Comparison of ENCODE assay signal across 1 cellular context in genomic region chr12:121399391-121400331, GRCh38.
TF ChIP-seq lines count a peak whose summit lies in the region.

Gene RNF34 (plus strand): TSS chr12:121400118. CDS start chr12:121400213, 95 bp downstream.

TF ChIP-seq in HepG2, 621 proteins besides CTCF, POLR2A, EP300 and RAD21 (continued from another document and continues in another):
- TF ChIP-seq MEIS2 (CRISPR knock-in tag; IDR thresholded peaks at IDR 0.05) (no peak; the same call in 1 of the 2 replicates), NFAT5 (CRISPR knock-in tag; IDR thresholded peaks at IDR 0.05) (no peak; the same call in 1 of the 2 replicates), GABPB1 (CRISPR knock-in tag; IDR thresholded peaks at IDR 0.05) (peak; percentile 91), TMF1 (CRISPR knock-in tag; IDR thresholded peaks at IDR 0.05; ENCODE audit: low read depth) (peak; percentile 87; the same call in 1 of the 2 replicates), KLF6 (CRISPR knock-in tag; IDR thresholded peaks at IDR 0.05) (peak; percentile 45; the same call in 1 of the 2 replicates), POLR2G (IDR thresholded peaks at IDR 0.05; ENCODE audit: low read depth, low read length) (peak; percentile 96), ATM (IDR thresholded peaks at IDR 0.05; ENCODE audit: borderline replicate concordance) (no peak), ZBTB7A (CRISPR knock-in tag; IDR thresholded peaks at IDR 0.05) (no peak; the same call in 1 of the 2 replicates), TRIM24 (CRISPR knock-in tag; IDR thresholded peaks at IDR 0.05) (no peak), MATR3 (CRISPR knock-in tag; IDR thresholded peaks at IDR 0.05) (no peak), ZNF562 (CRISPR knock-in tag; IDR thresholded peaks at IDR 0.05; ENCODE audit: borderline replicate concordance) (no peak), BRCA1 (CRISPR knock-in tag; IDR thresholded peaks at IDR 0.05) (no peak), ZNF329 (CRISPR knock-in tag; IDR thresholded peaks at IDR 0.05; ENCODE audit: low read depth) (0 out of 2 replicates have a peak, but pooled peaks have one; percentile 48)
- TF ChIP-seq, protein P1, sequence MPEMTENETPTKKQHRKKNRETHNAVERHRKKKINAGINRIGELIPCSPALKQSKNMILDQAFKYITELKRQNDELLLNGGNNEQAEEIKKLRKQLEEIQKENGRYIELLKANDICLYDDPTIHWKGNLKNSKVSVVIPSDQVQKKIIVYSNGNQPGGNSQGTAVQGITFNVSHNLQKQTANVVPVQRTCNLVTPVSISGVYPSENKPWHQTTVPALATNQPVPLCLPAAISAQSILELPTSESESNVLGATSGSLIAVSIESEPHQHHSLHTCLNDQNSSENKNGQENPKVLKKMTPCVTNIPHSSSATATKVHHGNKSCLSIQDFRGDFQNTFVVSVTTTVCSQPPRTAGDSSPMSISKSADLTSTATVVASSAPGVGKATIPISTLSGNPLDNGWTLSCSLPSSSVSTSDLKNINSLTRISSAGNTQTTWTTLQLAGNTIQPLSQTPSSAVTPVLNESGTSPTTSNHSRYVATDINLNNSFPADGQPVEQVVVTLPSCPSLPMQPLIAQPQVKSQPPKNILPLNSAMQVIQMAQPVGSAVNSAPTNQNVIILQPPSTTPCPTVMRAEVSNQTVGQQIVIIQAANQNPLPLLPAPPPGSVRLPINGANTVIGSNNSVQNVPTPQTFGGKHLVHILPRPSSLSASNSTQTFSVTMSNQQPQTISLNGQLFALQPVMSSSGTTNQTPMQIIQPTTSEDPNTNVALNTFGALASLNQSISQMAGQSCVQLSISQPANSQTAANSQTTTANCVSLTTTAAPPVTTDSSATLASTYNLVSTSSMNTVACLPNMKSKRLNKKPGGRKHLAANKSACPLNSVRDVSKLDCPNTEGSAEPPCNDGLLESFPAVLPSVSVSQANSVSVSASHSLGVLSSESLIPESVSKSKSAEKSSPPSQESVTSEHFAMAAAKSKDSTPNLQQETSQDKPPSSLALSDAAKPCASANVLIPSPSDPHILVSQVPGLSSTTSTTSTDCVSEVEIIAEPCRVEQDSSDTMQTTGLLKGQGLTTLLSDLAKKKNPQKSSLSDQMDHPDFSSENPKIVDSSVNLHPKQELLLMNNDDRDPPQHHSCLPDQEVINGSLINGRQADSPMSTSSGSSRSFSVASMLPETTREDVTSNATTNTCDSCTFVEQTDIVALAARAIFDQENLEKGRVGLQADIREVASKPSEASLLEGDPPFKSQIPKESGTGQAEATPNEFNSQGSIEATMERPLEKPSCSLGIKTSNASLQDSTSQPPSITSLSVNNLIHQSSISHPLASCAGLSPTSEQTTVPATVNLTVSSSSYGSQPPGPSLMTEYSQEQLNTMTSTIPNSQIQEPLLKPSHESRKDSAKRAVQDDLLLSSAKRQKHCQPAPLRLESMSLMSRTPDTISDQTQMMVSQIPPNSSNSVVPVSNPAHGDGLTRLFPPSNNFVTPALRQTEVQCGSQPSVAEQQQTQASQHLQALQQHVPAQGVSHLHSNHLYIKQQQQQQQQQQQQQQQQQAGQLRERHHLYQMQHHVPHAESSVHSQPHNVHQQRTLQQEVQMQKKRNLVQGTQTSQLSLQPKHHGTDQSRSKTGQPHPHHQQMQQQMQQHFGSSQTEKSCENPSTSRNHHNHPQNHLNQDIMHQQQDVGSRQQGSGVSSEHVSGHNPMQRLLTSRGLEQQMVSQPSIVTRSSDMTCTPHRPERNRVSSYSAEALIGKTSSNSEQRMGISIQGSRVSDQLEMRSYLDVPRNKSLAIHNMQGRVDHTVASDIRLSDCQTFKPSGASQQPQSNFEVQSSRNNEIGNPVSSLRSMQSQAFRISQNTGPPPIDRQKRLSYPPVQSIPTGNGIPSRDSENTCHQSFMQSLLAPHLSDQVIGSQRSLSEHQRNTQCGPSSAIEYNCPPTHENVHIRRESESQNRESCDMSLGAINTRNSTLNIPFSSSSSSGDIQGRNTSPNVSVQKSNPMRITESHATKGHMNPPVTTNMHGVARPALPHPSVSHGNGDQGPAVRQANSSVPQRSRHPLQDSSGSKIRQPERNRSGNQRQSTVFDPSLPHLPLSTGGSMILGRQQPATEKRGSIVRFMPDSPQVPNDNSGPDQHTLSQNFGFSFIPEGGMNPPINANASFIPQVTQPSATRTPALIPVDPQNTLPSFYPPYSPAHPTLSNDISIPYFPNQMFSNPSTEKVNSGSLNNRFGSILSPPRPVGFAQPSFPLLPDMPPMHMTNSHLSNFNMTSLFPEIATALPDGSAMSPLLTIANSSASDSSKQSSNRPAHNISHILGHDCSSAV (CRISPR knock-in tag; IDR thresholded peaks at IDR 0.05; ENCODE audit: borderline replicate concordance) = 0 out of 2 replicates have a peak, but pooled peaks have one; percentile 22
- TF ChIP-seq, protein P2, sequence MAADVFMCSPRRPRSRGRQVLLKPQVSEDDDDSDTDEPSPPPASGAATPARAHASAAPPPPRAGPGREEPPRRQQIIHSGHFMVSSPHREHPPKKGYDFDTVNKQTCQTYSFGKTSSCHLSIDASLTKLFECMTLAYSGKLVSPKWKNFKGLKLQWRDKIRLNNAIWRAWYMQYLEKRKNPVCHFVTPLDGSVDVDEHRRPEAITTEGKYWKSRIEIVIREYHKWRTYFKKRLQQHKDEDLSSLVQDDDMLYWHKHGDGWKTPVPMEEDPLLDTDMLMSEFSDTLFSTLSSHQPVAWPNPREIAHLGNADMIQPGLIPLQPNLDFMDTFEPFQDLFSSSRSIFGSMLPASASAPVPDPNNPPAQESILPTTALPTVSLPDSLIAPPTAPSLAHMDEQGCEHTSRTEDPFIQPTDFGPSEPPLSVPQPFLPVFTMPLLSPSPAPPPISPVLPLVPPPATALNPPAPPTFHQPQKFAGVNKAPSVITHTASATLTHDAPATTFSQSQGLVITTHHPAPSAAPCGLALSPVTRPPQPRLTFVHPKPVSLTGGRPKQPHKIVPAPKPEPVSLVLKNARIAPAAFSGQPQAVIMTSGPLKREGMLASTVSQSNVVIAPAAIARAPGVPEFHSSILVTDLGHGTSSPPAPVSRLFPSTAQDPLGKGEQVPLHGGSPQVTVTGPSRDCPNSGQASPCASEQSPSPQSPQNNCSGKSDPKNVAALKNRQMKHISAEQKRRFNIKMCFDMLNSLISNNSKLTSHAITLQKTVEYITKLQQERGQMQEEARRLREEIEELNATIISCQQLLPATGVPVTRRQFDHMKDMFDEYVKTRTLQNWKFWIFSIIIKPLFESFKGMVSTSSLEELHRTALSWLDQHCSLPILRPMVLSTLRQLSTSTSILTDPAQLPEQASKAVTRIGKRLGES (CRISPR knock-in tag; IDR thresholded peaks at IDR 0.05; ENCODE audit: borderline replicate concordance) = no peak
- TF ChIP-seq, protein P3, sequence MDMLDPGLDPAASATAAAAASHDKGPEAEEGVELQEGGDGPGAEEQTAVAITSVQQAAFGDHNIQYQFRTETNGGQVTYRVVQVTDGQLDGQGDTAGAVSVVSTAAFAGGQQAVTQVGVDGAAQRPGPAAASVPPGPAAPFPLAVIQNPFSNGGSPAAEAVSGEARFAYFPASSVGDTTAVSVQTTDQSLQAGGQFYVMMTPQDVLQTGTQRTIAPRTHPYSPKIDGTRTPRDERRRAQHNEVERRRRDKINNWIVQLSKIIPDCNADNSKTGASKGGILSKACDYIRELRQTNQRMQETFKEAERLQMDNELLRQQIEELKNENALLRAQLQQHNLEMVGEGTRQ (IDR thresholded peaks at IDR 0.05; ENCODE audit: low read depth, low read length) = no peak
- TF ChIP-seq, protein P3 (CRISPR knock-in tag; IDR thresholded peaks at IDR 0.05; ENCODE audit: borderline replicate concordance) = peak; percentile 65; the same call in 1 of the 2 replicates
- TF ChIP-seq, protein P4, sequence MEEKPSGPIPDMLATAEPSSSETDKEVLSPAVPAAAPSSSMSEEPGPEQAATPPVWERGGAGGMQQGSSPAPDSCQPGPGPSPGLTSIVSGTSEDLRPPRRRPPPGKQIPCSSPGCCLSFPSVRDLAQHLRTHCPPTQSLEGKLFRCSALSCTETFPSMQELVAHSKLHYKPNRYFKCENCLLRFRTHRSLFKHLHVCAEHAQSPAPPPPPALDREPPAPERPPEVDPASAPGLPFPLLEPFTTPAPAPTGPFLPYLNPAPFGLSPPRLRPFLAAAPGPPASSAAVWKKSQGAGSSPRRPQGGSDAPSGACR (CRISPR knock-in tag; IDR thresholded peaks at IDR 0.05) = peak; percentile 62; the same call in 1 of the 2 replicates
- TF ChIP-seq, protein P5, sequence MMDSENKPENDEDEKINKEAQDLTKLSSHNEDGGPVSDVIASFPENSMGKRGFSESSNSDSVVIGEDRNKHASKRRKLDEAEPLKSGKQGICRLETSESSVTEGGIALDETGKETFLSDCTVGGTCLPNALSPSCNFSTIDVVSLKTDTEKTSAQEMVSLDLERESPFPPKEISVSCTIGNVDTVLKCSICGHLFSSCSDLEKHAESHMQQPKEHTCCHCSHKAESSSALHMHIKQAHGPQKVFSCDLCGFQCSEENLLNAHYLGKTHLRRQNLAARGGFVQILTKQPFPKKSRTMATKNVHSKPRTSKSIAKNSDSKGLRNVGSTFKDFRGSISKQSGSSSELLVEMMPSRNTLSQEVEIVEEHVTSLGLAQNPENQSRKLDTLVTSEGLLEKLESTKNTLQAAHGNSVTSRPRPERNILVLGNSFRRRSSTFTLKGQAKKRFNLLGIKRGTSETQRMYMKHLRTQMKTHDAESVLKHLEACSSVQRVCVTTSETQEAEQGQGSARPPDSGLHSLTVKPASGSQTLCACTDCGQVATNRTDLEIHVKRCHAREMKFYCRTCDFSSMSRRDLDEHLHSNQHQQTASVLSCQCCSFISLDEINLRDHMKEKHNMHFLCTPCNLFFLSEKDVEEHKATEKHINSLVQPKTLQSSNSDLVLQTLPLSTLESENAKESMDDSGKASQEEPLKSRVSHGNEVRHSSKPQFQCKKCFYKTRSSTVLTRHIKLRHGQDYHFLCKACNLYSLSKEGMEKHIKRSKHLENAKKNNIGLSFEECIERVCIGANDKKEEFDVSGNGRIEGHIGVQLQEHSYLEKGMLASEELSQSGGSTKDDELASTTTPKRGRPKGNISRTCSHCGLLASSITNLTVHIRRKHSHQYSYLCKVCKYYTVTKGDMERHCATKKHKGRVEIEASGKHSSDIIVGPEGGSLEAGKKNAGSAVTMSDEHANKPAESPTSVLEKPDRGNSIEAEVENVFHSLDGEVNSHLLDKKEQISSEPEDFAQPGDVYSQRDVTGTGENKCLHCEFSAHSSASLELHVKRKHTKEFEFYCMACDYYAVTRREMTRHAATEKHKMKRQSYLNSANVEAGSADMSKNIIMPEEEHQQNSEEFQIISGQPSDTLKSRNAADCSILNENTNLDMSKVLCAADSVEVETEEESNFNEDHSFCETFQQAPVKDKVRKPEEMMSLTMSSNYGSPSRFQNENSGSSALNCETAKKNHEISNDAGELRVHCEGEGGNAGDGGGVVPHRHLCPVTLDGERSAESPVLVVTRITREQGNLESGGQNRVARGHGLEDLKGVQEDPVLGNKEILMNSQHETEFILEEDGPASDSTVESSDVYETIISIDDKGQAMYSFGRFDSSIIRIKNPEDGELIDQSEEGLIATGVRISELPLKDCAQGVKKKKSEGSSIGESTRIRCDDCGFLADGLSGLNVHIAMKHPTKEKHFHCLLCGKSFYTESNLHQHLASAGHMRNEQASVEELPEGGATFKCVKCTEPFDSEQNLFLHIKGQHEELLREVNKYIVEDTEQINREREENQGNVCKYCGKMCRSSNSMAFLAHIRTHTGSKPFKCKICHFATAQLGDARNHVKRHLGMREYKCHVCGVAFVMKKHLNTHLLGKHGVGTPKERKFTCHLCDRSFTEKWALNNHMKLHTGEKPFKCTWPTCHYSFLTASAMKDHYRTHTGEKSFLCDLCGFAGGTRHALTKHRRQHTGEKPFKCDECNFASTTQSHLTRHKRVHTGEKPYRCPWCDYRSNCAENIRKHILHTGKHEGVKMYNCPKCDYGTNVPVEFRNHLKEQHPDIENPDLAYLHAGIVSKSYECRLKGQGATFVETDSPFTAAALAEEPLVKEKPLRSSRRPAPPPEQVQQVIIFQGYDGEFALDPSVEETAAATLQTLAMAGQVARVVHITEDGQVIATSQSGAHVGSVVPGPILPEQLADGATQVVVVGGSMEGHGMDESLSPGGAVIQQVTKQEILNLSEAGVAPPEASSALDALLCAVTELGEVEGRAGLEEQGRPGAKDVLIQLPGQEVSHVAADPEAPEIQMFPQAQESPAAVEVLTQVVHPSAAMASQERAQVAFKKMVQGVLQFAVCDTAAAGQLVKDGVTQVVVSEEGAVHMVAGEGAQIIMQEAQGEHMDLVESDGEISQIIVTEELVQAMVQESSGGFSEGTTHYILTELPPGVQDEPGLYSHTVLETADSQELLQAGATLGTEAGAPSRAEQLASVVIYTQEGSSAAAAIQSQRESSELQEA (CRISPR knock-in tag; IDR thresholded peaks at IDR 0.05; ENCODE audit: not compliant biosample characterization) = no peak
